In the genomic region with DNA sequence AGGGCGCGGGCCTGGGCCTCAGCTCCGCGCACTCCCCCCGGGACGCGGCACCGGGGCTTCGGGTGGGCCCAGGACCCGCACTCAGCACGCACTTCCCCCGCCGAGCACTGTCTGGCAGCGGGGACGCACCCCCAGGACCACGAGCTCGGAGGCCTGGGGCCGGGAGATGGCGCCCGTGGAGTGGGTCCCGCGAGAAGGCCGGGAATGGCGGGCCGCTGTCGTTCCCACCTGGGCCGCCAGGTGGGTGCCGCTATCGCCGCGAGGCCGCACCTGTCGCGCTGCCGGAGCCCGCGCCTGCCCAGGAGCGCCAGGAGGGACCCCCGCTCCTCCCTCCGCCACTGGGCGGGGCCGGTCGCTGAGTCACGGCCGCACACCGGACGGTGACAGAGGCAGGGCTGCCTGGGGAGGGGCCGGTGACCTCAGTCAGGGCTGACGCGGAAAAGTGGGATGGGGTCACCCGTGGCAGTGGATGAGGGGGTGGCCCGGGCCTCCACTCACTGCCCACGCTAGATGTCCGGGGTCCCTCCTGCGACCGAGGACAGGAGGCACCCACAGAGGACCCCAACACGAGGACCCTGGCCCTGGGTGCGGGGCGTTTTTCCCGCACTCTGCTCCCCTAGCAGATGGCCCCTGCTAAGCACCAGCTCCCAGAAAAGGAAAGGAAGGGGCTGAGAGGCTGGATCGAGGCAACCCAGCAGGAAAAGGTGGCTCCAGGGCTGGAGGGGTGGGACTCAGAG, we compare ENCODE assay signal across 1 cellular context.
TF ChIP-seq lines count a peak whose summit lies in the region.

No MANE protein-coding gene starts in this region.

TF ChIP-seq in WTC11, 78 proteins besides CTCF, POLR2A, EP300 and RAD21 (continued from another document and continues in another):
- TF ChIP-seq, protein P1, sequence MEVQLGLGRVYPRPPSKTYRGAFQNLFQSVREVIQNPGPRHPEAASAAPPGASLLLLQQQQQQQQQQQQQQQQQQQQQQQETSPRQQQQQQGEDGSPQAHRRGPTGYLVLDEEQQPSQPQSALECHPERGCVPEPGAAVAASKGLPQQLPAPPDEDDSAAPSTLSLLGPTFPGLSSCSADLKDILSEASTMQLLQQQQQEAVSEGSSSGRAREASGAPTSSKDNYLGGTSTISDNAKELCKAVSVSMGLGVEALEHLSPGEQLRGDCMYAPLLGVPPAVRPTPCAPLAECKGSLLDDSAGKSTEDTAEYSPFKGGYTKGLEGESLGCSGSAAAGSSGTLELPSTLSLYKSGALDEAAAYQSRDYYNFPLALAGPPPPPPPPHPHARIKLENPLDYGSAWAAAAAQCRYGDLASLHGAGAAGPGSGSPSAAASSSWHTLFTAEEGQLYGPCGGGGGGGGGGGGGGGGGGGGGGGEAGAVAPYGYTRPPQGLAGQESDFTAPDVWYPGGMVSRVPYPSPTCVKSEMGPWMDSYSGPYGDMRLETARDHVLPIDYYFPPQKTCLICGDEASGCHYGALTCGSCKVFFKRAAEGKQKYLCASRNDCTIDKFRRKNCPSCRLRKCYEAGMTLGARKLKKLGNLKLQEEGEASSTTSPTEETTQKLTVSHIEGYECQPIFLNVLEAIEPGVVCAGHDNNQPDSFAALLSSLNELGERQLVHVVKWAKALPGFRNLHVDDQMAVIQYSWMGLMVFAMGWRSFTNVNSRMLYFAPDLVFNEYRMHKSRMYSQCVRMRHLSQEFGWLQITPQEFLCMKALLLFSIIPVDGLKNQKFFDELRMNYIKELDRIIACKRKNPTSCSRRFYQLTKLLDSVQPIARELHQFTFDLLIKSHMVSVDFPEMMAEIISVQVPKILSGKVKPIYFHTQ (CRISPR knock-in tag; IDR thresholded peaks at IDR 0.05), result no peak
- no peak for TF ChIP-seq JUN (CRISPR knock-in tag; IDR thresholded peaks at IDR 0.05)
- TF ChIP-seq SP1 (CRISPR knock-in tag; conservative IDR thresholded peaks at IDR 0.05), result 0 out of 2 replicates have a peak, but pooled peaks have one; percentile 49
- TF ChIP-seq, protein P2, sequence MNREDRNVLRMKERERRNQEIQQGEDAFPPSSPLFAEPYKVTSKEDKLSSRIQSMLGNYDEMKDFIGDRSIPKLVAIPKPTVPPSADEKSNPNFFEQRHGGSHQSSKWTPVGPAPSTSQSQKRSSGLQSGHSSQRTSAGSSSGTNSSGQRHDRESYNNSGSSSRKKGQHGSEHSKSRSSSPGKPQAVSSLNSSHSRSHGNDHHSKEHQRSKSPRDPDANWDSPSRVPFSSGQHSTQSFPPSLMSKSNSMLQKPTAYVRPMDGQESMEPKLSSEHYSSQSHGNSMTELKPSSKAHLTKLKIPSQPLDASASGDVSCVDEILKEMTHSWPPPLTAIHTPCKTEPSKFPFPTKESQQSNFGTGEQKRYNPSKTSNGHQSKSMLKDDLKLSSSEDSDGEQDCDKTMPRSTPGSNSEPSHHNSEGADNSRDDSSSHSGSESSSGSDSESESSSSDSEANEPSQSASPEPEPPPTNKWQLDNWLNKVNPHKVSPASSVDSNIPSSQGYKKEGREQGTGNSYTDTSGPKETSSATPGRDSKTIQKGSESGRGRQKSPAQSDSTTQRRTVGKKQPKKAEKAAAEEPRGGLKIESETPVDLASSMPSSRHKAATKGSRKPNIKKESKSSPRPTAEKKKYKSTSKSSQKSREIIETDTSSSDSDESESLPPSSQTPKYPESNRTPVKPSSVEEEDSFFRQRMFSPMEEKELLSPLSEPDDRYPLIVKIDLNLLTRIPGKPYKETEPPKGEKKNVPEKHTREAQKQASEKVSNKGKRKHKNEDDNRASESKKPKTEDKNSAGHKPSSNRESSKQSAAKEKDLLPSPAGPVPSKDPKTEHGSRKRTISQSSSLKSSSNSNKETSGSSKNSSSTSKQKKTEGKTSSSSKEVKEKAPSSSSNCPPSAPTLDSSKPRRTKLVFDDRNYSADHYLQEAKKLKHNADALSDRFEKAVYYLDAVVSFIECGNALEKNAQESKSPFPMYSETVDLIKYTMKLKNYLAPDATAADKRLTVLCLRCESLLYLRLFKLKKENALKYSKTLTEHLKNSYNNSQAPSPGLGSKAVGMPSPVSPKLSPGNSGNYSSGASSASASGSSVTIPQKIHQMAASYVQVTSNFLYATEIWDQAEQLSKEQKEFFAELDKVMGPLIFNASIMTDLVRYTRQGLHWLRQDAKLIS (CRISPR knock-in tag; IDR thresholded peaks at IDR 0.05; ENCODE audit: borderline replicate concordance), result no peak
- no peak for TF ChIP-seq EMX1 (CRISPR knock-in tag; IDR thresholded peaks at IDR 0.05)
- TF ChIP-seq FOXK1 (CRISPR knock-in tag; IDR thresholded peaks at IDR 0.05), result 0 out of 2 replicates have a peak, but pooled peaks have one; percentile 5
- no peak for TF ChIP-seq HMGA2 (CRISPR knock-in tag; IDR thresholded peaks at IDR 0.05)
- TF ChIP-seq ETV6 (CRISPR knock-in tag; IDR thresholded peaks at IDR 0.05), result no peak
- TF ChIP-seq NFYB (CRISPR knock-in tag; conservative IDR thresholded peaks at IDR 0.05; ENCODE audit: low read depth), result 0 out of 2 replicates have a peak, but pooled peaks have one; percentile 31
- TF ChIP-seq SMAD3 (CRISPR knock-in tag; IDR thresholded peaks at IDR 0.05; ENCODE audit: borderline replicate concordance), result no peak
- no peak for TF ChIP-seq JAZF1 (CRISPR knock-in tag; IDR thresholded peaks at IDR 0.05)
- no peak for TF ChIP-seq ZNF416 (CRISPR knock-in tag; IDR thresholded peaks at IDR 0.05)
- TF ChIP-seq, protein P3, sequence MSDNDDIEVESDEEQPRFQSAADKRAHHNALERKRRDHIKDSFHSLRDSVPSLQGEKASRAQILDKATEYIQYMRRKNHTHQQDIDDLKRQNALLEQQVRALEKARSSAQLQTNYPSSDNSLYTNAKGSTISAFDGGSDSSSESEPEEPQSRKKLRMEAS (CRISPR knock-in tag; IDR thresholded peaks at IDR 0.05), result peak; percentile 69; the same call in 1 of the 2 replicates
- no peak for TF ChIP-seq GABPB1 (CRISPR knock-in tag; IDR thresholded peaks at IDR 0.05)
- TF ChIP-seq, protein P4, sequence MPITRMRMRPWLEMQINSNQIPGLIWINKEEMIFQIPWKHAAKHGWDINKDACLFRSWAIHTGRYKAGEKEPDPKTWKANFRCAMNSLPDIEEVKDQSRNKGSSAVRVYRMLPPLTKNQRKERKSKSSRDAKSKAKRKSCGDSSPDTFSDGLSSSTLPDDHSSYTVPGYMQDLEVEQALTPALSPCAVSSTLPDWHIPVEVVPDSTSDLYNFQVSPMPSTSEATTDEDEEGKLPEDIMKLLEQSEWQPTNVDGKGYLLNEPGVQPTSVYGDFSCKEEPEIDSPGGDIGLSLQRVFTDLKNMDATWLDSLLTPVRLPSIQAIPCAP (CRISPR knock-in tag; IDR thresholded peaks at IDR 0.05), result no peak
- TF ChIP-seq, protein P5, sequence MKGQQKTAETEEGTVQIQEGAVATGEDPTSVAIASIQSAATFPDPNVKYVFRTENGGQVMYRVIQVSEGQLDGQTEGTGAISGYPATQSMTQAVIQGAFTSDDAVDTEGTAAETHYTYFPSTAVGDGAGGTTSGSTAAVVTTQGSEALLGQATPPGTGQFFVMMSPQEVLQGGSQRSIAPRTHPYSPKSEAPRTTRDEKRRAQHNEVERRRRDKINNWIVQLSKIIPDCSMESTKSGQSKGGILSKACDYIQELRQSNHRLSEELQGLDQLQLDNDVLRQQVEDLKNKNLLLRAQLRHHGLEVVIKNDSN (CRISPR knock-in tag; IDR thresholded peaks at IDR 0.05), result peak; percentile 42; the same call in 1 of the 2 replicates
- TF ChIP-seq ZNF396 (CRISPR knock-in tag; IDR thresholded peaks at IDR 0.05; ENCODE audit: borderline replicate concordance), result no peak
- TF ChIP-seq ZNF219 (CRISPR knock-in tag; IDR thresholded peaks at IDR 0.05; ENCODE audit: borderline replicate concordance), result no peak
- peak; percentile 82 for TF ChIP-seq NFE2L1 (CRISPR knock-in tag; IDR thresholded peaks at IDR 0.05)
- TF ChIP-seq ZNF121 (CRISPR knock-in tag; IDR thresholded peaks at IDR 0.05), result no peak
- 0 out of 2 replicates have a peak, but pooled peaks have one; percentile 15 for TF ChIP-seq CREM (CRISPR knock-in tag; IDR thresholded peaks at IDR 0.05)
- TF ChIP-seq, protein P6, sequence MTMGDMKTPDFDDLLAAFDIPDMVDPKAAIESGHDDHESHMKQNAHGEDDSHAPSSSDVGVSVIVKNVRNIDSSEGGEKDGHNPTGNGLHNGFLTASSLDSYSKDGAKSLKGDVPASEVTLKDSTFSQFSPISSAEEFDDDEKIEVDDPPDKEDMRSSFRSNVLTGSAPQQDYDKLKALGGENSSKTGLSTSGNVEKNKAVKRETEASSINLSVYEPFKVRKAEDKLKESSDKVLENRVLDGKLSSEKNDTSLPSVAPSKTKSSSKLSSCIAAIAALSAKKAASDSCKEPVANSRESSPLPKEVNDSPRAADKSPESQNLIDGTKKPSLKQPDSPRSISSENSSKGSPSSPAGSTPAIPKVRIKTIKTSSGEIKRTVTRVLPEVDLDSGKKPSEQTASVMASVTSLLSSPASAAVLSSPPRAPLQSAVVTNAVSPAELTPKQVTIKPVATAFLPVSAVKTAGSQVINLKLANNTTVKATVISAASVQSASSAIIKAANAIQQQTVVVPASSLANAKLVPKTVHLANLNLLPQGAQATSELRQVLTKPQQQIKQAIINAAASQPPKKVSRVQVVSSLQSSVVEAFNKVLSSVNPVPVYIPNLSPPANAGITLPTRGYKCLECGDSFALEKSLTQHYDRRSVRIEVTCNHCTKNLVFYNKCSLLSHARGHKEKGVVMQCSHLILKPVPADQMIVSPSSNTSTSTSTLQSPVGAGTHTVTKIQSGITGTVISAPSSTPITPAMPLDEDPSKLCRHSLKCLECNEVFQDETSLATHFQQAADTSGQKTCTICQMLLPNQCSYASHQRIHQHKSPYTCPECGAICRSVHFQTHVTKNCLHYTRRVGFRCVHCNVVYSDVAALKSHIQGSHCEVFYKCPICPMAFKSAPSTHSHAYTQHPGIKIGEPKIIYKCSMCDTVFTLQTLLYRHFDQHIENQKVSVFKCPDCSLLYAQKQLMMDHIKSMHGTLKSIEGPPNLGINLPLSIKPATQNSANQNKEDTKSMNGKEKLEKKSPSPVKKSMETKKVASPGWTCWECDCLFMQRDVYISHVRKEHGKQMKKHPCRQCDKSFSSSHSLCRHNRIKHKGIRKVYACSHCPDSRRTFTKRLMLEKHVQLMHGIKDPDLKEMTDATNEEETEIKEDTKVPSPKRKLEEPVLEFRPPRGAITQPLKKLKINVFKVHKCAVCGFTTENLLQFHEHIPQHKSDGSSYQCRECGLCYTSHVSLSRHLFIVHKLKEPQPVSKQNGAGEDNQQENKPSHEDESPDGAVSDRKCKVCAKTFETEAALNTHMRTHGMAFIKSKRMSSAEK (CRISPR knock-in tag; IDR thresholded peaks at IDR 0.05; ENCODE audit: borderline replicate concordance), result no peak
- TF ChIP-seq, protein P7, sequence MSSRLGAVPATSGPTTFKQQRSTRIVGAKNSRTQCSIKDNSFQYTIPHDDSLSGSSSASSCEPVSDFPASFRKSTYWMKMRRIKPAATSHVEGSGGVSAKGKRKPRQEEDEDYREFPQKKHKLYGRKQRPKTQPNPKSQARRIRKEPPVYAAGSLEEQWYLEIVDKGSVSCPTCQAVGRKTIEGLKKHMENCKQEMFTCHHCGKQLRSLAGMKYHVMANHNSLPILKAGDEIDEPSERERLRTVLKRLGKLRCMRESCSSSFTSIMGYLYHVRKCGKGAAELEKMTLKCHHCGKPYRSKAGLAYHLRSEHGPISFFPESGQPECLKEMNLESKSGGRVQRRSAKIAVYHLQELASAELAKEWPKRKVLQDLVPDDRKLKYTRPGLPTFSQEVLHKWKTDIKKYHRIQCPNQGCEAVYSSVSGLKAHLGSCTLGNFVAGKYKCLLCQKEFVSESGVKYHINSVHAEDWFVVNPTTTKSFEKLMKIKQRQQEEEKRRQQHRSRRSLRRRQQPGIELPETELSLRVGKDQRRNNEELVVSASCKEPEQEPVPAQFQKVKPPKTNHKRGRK (CRISPR knock-in tag; IDR thresholded peaks at IDR 0.05; ENCODE audit: borderline replicate concordance), result no peak
- TF ChIP-seq ELF4 (CRISPR knock-in tag; IDR thresholded peaks at IDR 0.05; ENCODE audit: low read depth), result no peak
- TF ChIP-seq, protein P8, sequence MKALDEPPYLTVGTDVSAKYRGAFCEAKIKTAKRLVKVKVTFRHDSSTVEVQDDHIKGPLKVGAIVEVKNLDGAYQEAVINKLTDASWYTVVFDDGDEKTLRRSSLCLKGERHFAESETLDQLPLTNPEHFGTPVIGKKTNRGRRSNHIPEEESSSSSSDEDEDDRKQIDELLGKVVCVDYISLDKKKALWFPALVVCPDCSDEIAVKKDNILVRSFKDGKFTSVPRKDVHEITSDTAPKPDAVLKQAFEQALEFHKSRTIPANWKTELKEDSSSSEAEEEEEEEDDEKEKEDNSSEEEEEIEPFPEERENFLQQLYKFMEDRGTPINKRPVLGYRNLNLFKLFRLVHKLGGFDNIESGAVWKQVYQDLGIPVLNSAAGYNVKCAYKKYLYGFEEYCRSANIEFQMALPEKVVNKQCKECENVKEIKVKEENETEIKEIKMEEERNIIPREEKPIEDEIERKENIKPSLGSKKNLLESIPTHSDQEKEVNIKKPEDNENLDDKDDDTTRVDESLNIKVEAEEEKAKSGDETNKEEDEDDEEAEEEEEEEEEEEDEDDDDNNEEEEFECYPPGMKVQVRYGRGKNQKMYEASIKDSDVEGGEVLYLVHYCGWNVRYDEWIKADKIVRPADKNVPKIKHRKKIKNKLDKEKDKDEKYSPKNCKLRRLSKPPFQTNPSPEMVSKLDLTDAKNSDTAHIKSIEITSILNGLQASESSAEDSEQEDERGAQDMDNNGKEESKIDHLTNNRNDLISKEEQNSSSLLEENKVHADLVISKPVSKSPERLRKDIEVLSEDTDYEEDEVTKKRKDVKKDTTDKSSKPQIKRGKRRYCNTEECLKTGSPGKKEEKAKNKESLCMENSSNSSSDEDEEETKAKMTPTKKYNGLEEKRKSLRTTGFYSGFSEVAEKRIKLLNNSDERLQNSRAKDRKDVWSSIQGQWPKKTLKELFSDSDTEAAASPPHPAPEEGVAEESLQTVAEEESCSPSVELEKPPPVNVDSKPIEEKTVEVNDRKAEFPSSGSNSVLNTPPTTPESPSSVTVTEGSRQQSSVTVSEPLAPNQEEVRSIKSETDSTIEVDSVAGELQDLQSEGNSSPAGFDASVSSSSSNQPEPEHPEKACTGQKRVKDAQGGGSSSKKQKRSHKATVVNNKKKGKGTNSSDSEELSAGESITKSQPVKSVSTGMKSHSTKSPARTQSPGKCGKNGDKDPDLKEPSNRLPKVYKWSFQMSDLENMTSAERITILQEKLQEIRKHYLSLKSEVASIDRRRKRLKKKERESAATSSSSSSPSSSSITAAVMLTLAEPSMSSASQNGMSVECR (CRISPR knock-in tag; IDR thresholded peaks at IDR 0.05; ENCODE audit: borderline replicate concordance), result no peak
- TF ChIP-seq MXD4 (CRISPR knock-in tag; IDR thresholded peaks at IDR 0.05; ENCODE audit: borderline replicate concordance), result no peak
- TF ChIP-seq, protein P9, sequence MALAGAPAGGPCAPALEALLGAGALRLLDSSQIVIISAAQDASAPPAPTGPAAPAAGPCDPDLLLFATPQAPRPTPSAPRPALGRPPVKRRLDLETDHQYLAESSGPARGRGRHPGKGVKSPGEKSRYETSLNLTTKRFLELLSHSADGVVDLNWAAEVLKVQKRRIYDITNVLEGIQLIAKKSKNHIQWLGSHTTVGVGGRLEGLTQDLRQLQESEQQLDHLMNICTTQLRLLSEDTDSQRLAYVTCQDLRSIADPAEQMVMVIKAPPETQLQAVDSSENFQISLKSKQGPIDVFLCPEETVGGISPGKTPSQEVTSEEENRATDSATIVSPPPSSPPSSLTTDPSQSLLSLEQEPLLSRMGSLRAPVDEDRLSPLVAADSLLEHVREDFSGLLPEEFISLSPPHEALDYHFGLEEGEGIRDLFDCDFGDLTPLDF (CRISPR knock-in tag; IDR thresholded peaks at IDR 0.05), result 0 out of 2 replicates have a peak, but pooled peaks have one; percentile 55
- TF ChIP-seq CBFB (CRISPR knock-in tag; IDR thresholded peaks at IDR 0.05; ENCODE audit: low read depth), result no peak
- TF ChIP-seq, protein P10, sequence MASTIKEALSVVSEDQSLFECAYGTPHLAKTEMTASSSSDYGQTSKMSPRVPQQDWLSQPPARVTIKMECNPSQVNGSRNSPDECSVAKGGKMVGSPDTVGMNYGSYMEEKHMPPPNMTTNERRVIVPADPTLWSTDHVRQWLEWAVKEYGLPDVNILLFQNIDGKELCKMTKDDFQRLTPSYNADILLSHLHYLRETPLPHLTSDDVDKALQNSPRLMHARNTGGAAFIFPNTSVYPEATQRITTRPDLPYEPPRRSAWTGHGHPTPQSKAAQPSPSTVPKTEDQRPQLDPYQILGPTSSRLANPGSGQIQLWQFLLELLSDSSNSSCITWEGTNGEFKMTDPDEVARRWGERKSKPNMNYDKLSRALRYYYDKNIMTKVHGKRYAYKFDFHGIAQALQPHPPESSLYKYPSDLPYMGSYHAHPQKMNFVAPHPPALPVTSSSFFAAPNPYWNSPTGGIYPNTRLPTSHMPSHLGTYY (CRISPR knock-in tag; IDR thresholded peaks at IDR 0.05), result no peak
